8 cellular contexts compared by ENCODE assay signal in genomic region chr14:22871962-22872832, GRCh38. TPM values are rescaled to one million over a fixed set of nuclear protein-coding genes. Genes with fewer than 3 reads are reported as not detected.
DNase-seq lines count a peak whose midpoint lies in the region; ATAC-seq, FAIRE-seq and TF ChIP-seq lines count a peak whose summit lies in the region.

No MANE protein-coding gene starts in this region.

- peaks cover 14 to 28% of the 10 kb centered on the region in 2 experiments for H3K4me1 ChIP-seq in HCT116 (ENCODE audit: control insufficient read depth in 1 of 2, insufficient read depth in 2 of 2, low read length in 2 of 2)
- peaks cover 11% of the 10 kb centered on the region for H3K4me1 ChIP-seq in astrocyte (ENCODE audit: insufficient read depth, low read length)

- TF ChIP-seq CTCF in GM06990 (IDR thresholded peaks at IDR 0.05; ENCODE audit: insufficient read depth, low read length, poor library complexity, severe bottlenecking) (peak; percentile 98), HCT116 (IDR thresholded peaks at IDR 0.05 in 2 of 3, conservative IDR thresholded peaks at IDR 0.05 in 1 of 3; ENCODE audit: borderline replicate concordance in 1 of 3, insufficient read depth in 1 of 3, low read depth in 2 of 3, low read length in 2 of 3) (peak; percentile 84 to 98 (median 98)), astrocyte (IDR thresholded peaks at IDR 0.05; ENCODE audit: insufficient read depth, low read depth, low read length) (peak; percentile 94)

- peaks cover 2% of the 10 kb centered on the region for H3K36me3 Mint-ChIP-seq in T-helper 17 cell (ENCODE audit: low read depth)
- peaks cover 10% of the 10 kb centered on the region for H3K36me3 Mint-ChIP-seq in astrocyte (ENCODE audit: low read depth, unreplicated experiment)

- ATAC-seq in HCT116 = peak; percentile 69
- peak; percentile 50 for ATAC-seq in T-helper 17 cell
- peak; percentile 70 for ATAC-seq in sciatic nerve

- FAIRE-seq in astrocyte (lab: Jason Lieb, UNC) (no peak), GM12892 (lab: Jason Lieb, UNC) (no peak)

- H2AFZ ChIP-seq in HCT116 (ENCODE audit: low read depth, low read length, poor library complexity, severe bottlenecking) (peak overlapping the region; percentile 2), astrocyte (ENCODE audit: low read depth, low read length) (peak overlapping the region; percentile 73)

- no peaks in the 10 kb centered on the region for H3K9me3 ChIP-seq in HCT116 (ENCODE audit: control insufficient read depth in 1 of 2, insufficient read depth in 1 of 2, low read depth in 1 of 2, low read length in 2 of 2)
- H3K9me3 ChIP-seq in T-helper 17 cell (ENCODE audit: control insufficient read depth, low read length, poor library complexity, severe bottlenecking) = no peaks in the 10 kb centered on the region
- H3K9me3 ChIP-seq in astrocyte (ENCODE audit: insufficient read depth, low read depth, low read length) = no peaks in the 10 kb centered on the region

- H3K79me2 ChIP-seq in HCT116 (ENCODE audit: insufficient read depth, low read length) (no peaks in the 10 kb centered on the region), astrocyte (ENCODE audit: insufficient read depth, low read length) (peaks cover 27% of the 10 kb centered on the region)

- peak overlapping the region; percentile 95 for H3K4me3 Mint-ChIP-seq in T-helper 17 cell
- H3K4me3 Mint-ChIP-seq in astrocyte (ENCODE audit: unreplicated experiment) = peak overlapping the region; percentile 90

- H3K27me3 ChIP-seq in GM06990 (replicated peaks; ENCODE audit: control insufficient read depth, insufficient read depth, low read length) (no peaks in the 10 kb centered on the region), HCT116 (ENCODE audit: insufficient read depth, low read length) (no peaks in the 10 kb centered on the region), astrocyte (ENCODE audit: insufficient read depth, low read length) (no peaks in the 10 kb centered on the region)

- peak overlapping the region; percentile 92 for H3K4me3 ChIP-seq in GM06990 (replicated peaks; ENCODE audit: low read depth, low read length)
- peak overlapping the region; percentile 71 to 89 for H3K4me3 ChIP-seq in HCT116 (replicated peaks in 1 of 2; ENCODE audit: low read depth in 1 of 2, low read length in 2 of 2)
- H3K4me3 ChIP-seq in astrocyte (ENCODE audit: insufficient read depth, low read depth, low read length) = peak overlapping the region; percentile 70

- POLR2A ChIA-PET in HCT116 (lab: Charles Lee) = interaction anchor here (1.0 to 3.0 kb wide), 3 partner anchors 10 to 221 kb away, joined by 5 to 24 read pairs (median 7); partner anchors contain the start of gene REM2

- peaks cover 22% of the 10 kb centered on the region for H3K36me3 ChIP-seq in GM06990 (ENCODE audit: control insufficient read depth, insufficient read depth, low read length)
- H3K36me3 ChIP-seq in HCT116 (ENCODE audit: control insufficient read depth in 1 of 2, insufficient read depth in 2 of 2, low read length in 2 of 2) = peaks cover 3% of the 10 kb centered on the region in 2 experiments; a peak in 1 of 4 replicates
- H3K36me3 ChIP-seq in astrocyte (ENCODE audit: insufficient read depth, low read length) = peaks cover 7% of the 10 kb centered on the region

- TF ChIP-seq POLR2A in HCT116 (IDR thresholded peaks at IDR 0.05; ENCODE audit: borderline replicate concordance, extremely low read depth, insufficient read depth, insufficient read length) = no peak
- no peak for TF ChIP-seq POLR2A in GM12892 (IDR thresholded peaks at IDR 0.05; ENCODE audit: low read depth, low read length)

- H3K27me3 Mint-ChIP-seq in T-helper 17 cell (no peaks in the 10 kb centered on the region), astrocyte (ENCODE audit: low read depth, unreplicated experiment) (no peaks in the 10 kb centered on the region)

- TF ChIP-seq RAD21 in HCT116 (IDR thresholded peaks at IDR 0.05; ENCODE audit: low read depth) = peak; percentile 79

- intact Hi-C loops in HCT116 (cut with micrococcal nuclease) (loop anchor here (1.0 to 5.0 kb wide), 3 partner anchors 14 to 45 kb away; partner anchors contain the start of gene RBM23), sciatic nerve (cut with DNase I) (no loop called here)

- DNase-seq in GM06990 (ENCODE audit: extremely low read depth, insufficient read length) = peak; percentile 69
- DNase-seq in HCT116 (ENCODE audit: low read depth, low spot score) = peak; percentile 64
- peak; percentile 56 for DNase-seq in NCI-H1048 (lab: John Stamatoyannopoulos, UW)
- DNase-seq in T-helper 17 cell = peak; percentile 53 to 64 (median 59)
- peak; percentile 78 for DNase-seq in astrocyte (ENCODE audit: low read depth)
- DNase-seq in hypothalamus (lab: John Stamatoyannopoulos, UW) = peak in 44 of 51 donors; percentile 23 to 84 (median 58)
- peak; percentile 92 for DNase-seq in sciatic nerve (ENCODE audit: low spot score)
- no peak for DNase-seq in GM12892 (ENCODE audit: insufficient read length)

- RAD21 ChIA-PET in HCT116 (lab: Charles Lee; ENCODE audit: low non-redundant PET in 1 of 2, low total read pairs in 2 of 2, uncharacterized antibody in 2 of 2, unreplicated experiment in 2 of 2) = interaction anchor here (0.7 to 1.2 kb wide), 2 partner anchors 19 to 216 kb away, joined by 3 read pairs; no protein-coding TSS in a partner anchor

- H3K27ac Mint-ChIP-seq in T-helper 17 cell (peak overlapping the region; percentile 96), astrocyte (ENCODE audit: unreplicated experiment) (peak overlapping the region; percentile 86)

- peak overlapping the region; percentile 82 for H3K4me2 ChIP-seq in HCT116 (ENCODE audit: low read length)
- H3K4me2 ChIP-seq in astrocyte (ENCODE audit: low read length) = peak overlapping the region; percentile 90

- H4K20me1 ChIP-seq in HCT116 (ENCODE audit: insufficient read depth) (no peaks in the 10 kb centered on the region), astrocyte (ENCODE audit: insufficient read depth, low read length) (peaks cover 31% of the 10 kb centered on the region)

- peak overlapping the region; percentile 78 for H3K9ac ChIP-seq in HCT116 (ENCODE audit: low read length)
- peak overlapping the region; percentile 84 for H3K9ac ChIP-seq in astrocyte (ENCODE audit: low read length)

- H3K27ac ChIP-seq in HCT116 (ENCODE audit: low read depth, low read length) (peak overlapping the region; percentile 98), astrocyte (ENCODE audit: low read depth, low read length) (peak overlapping the region; percentile 87)

- H3K4me1 Mint-ChIP-seq in T-helper 17 cell = peaks cover 25% of the 10 kb centered on the region
- peaks cover 11% of the 10 kb centered on the region for H3K4me1 Mint-ChIP-seq in astrocyte (ENCODE audit: low read depth, unreplicated experiment)

- CTCF ChIA-PET in HCT116 (lab: Charles Lee) = interaction anchor here (0.6 to 3.8 kb wide), 17 partner anchors 10 to 302 kb away, joined by 3 to 51 read pairs (median 4); partner anchors contain the start of gene REM2

- no TSS peak for BruUV-seq in HCT116 (replicated peaks; lab: Mats Ljungman, UMichigan)

- no peaks in the 10 kb centered on the region for H3K9me3 Mint-ChIP-seq in astrocyte (ENCODE audit: unreplicated experiment)

- H3K9me2 ChIP-seq in HCT116 (ENCODE audit: insufficient read depth) = no peaks in the 10 kb centered on the region

TF ChIP-seq in HCT116, 20 proteins besides CTCF, POLR2A, EP300 and RAD21 (continues in another document):
- TF ChIP-seq ZFX (IDR thresholded peaks at IDR 0.05) (peak; percentile 42; the same call in 1 of the 2 replicates), ATF3 (IDR thresholded peaks at IDR 0.05) (no peak), YY1 (IDR thresholded peaks at IDR 0.05; ENCODE audit: extremely low read depth, insufficient replicate concordance, low read depth, low read length) (peak; percentile 67), SIN3A (IDR thresholded peaks at IDR 0.05; ENCODE audit: low read depth) (no peak), CBX3 (IDR thresholded peaks at IDR 0.05; ENCODE audit: low read depth) (no peak)

RNA-seq across cellular contexts. Expression of gene LRP10, which starts 0.7 kb away (rescaled TPM):
- total RNA-seq in HCT116 (2021; ENCODE audit: unreplicated experiment) (42.7 TPM), T-helper 17 cell (10 to 100 TPM; 76.9 to 84.5 TPM), astrocyte (142 and 157 TPM in 2 replicates), sciatic nerve (106 TPM)
- polyA plus RNA-seq in HCT116 (2012) = 61.8 and 77.1 TPM in 2 replicates
- polyA plus RNA-seq in GM12892 (2012; ENCODE audit: missing spikeins) = 15.5 TPM

RNA-seq across cellular contexts. Expression of gene REM2, which starts 10.8 kb away (rescaled TPM):
- total RNA-seq in HCT116 (2021; ENCODE audit: unreplicated experiment) (0.47 TPM), T-helper 17 cell (1 to 10 TPM; 7.2 to 8.7 TPM), astrocyte (0.48 and 0.79 TPM in 2 replicates), sciatic nerve (0.62 TPM)
- polyA plus RNA-seq in HCT116 (2012) = 0.52 and 0.59 TPM in 2 replicates
- polyA plus RNA-seq in GM12892 (2012; ENCODE audit: missing spikeins) = 0.98 TPM

RNA-seq across cellular contexts. Expression of gene MMP14, which starts 35.8 kb away (rescaled TPM):
- total RNA-seq in HCT116 (2021; ENCODE audit: unreplicated experiment) (17.8 TPM), T-helper 17 cell (1 to 10 TPM in 1 of 2 donors, under 1 TPM in 1; 0.85 to 1.0 TPM), astrocyte (911 and 1,063 TPM in 2 replicates), sciatic nerve (138 TPM)
- polyA plus RNA-seq in HCT116 (2012) = 14.1 and 15.1 TPM in 2 replicates
- 0.74 TPM for polyA plus RNA-seq in GM12892 (2012; ENCODE audit: missing spikeins)

RNA-seq across cellular contexts. Expression of gene MRPL52, which starts 42.5 kb away (rescaled TPM):
- total RNA-seq in HCT116 (2021; ENCODE audit: unreplicated experiment) (134 TPM), T-helper 17 cell (10 to 100 TPM; 36.2 to 44.6 TPM), astrocyte (169 and 182 TPM in 2 replicates), sciatic nerve (34.0 TPM)
- polyA plus RNA-seq in HCT116 (2012) = 93.4 and 124 TPM in 2 replicates
- 86.7 TPM for polyA plus RNA-seq in GM12892 (2012; ENCODE audit: missing spikeins)

RNA-seq across cellular contexts. Expression of gene RBM23, which starts 46.8 kb away (rescaled TPM):
- 67.2 TPM for total RNA-seq in HCT116 (2021; ENCODE audit: unreplicated experiment)
- polyA plus RNA-seq in HCT116 (2012) = 51.0 and 54.9 TPM in 2 replicates
- 10 to 100 TPM; 77.3 to 88.9 TPM for total RNA-seq in T-helper 17 cell
- 43.9 and 49.3 TPM in 2 replicates for total RNA-seq in astrocyte
- total RNA-seq in sciatic nerve = 87.3 TPM
- polyA plus RNA-seq in GM12892 (2012; ENCODE audit: missing spikeins) = 30.0 TPM
